In genomic region chr7:143248781-143249354, GRCh38 we compare ENCODE assay signal across 1 cellular context.
TF ChIP-seq lines count a peak whose summit lies in the region.

No MANE protein-coding gene starts in this region.

TF ChIP-seq in HepG2, 621 proteins besides CTCF, POLR2A, EP300 and RAD21 (continued from another document and continues in another):
- TF ChIP-seq USF2 (IDR thresholded peaks at IDR 0.05; ENCODE audit: low read depth, low read length) (no peak), USF2 (CRISPR knock-in tag; IDR thresholded peaks at IDR 0.05; ENCODE audit: borderline replicate concordance) (0 out of 2 replicates have a peak, but pooled peaks have one; percentile 20), ZNF362 (CRISPR knock-in tag; IDR thresholded peaks at IDR 0.05; ENCODE audit: borderline replicate concordance) (no peak), ZUFSP (CRISPR knock-in tag; IDR thresholded peaks at IDR 0.05; ENCODE audit: borderline replicate concordance) (no peak), SYNCRIP (IDR thresholded peaks at IDR 0.05; ENCODE audit: insufficient read depth, low read depth, low read length) (no peak), TBX3 (IDR thresholded peaks at IDR 0.05; ENCODE audit: borderline replicate concordance) (no peak), PRMT3 (CRISPR knock-in tag; IDR thresholded peaks at IDR 0.05; ENCODE audit: borderline replicate concordance, low read depth) (no peak), MED13 (CRISPR knock-in tag; IDR thresholded peaks at IDR 0.05) (no peak), ZNF619 (CRISPR knock-in tag; IDR thresholded peaks at IDR 0.05) (no peak), ZBTB42 (CRISPR knock-in tag; IDR thresholded peaks at IDR 0.05) (no peak), ZNF232 (CRISPR knock-in tag; IDR thresholded peaks at IDR 0.05; ENCODE audit: borderline replicate concordance) (no peak), TCF7 (IDR thresholded peaks at IDR 0.05; ENCODE audit: low read depth) (no peak), HMGA1 (CRISPR knock-in tag; conservative IDR thresholded peaks at IDR 0.05) (no peak), TFE3 (CRISPR knock-in tag; IDR thresholded peaks at IDR 0.05) (no peak), REXO4 (CRISPR knock-in tag; IDR thresholded peaks at IDR 0.05; ENCODE audit: borderline replicate concordance) (no peak), MAFG (CRISPR knock-in tag; IDR thresholded peaks at IDR 0.05) (no peak), SNAI1 (CRISPR knock-in tag; IDR thresholded peaks at IDR 0.05; ENCODE audit: borderline replicate concordance) (no peak), ZNF512 (CRISPR knock-in tag; IDR thresholded peaks at IDR 0.05) (no peak), ERF (CRISPR knock-in tag; IDR thresholded peaks at IDR 0.05) (no peak), ZNF766 (CRISPR knock-in tag; IDR thresholded peaks at IDR 0.05; ENCODE audit: borderline replicate concordance) (no peak), ZNF224 (CRISPR knock-in tag; IDR thresholded peaks at IDR 0.05) (no peak), THAP7 (CRISPR knock-in tag; IDR thresholded peaks at IDR 0.05) (no peak), ZNF484 (CRISPR knock-in tag; IDR thresholded peaks at IDR 0.05; ENCODE audit: borderline replicate concordance, low read depth) (no peak), IRF1 (CRISPR knock-in tag; IDR thresholded peaks at IDR 0.05; ENCODE audit: low read depth) (no peak), ZNF740 (CRISPR knock-in tag; IDR thresholded peaks at IDR 0.05) (no peak), TBL1XR1 (IDR thresholded peaks at IDR 0.05; ENCODE audit: borderline replicate concordance, low read length, partially characterized antibody) (no peak), HDAC6 (IDR thresholded peaks at IDR 0.05; ENCODE audit: low read depth, low read length) (no peak), JDP2 (CRISPR knock-in tag; IDR thresholded peaks at IDR 0.05; ENCODE audit: borderline replicate concordance) (no peak), TSC22D2 (CRISPR knock-in tag; IDR thresholded peaks at IDR 0.05; ENCODE audit: borderline replicate concordance) (no peak), BORCS8-MEF2B (CRISPR knock-in tag; IDR thresholded peaks at IDR 0.05) (no peak), HMG20B (CRISPR knock-in tag; conservative IDR thresholded peaks at IDR 0.05) (no peak), POGZ (CRISPR knock-in tag; IDR thresholded peaks at IDR 0.05) (peak; percentile 79), MXI1 (IDR thresholded peaks at IDR 0.05; ENCODE audit: borderline replicate concordance, low read depth, low read length) (no peak; the same call in 2 of the 3 replicates), ZNF30 (CRISPR knock-in tag; IDR thresholded peaks at IDR 0.05) (no peak), MZF1 (CRISPR knock-in tag; IDR thresholded peaks at IDR 0.05; ENCODE audit: borderline replicate concordance) (no peak), RBFOX2 (IDR thresholded peaks at IDR 0.05; ENCODE audit: low read depth, low read length) (no peak), ZFY (CRISPR knock-in tag; IDR thresholded peaks at IDR 0.05) (no peak), ZNF746 (CRISPR knock-in tag; IDR thresholded peaks at IDR 0.05) (no peak), ZNF3 (CRISPR knock-in tag; IDR thresholded peaks at IDR 0.05) (no peak), HMG20A (CRISPR knock-in tag; IDR thresholded peaks at IDR 0.05; ENCODE audit: borderline replicate concordance) (peak; percentile 68), FOXM1 (CRISPR knock-in tag; IDR thresholded peaks at IDR 0.05) (no peak), HNRNPLL (IDR thresholded peaks at IDR 0.05; ENCODE audit: low read depth, low read length, poor library complexity, severe bottlenecking) (no peak), KIAA2018 (CRISPR knock-in tag; IDR thresholded peaks at IDR 0.05; ENCODE audit: borderline replicate concordance) (no peak), ZNF605 (CRISPR knock-in tag; IDR thresholded peaks at IDR 0.05) (peak; percentile 38; the same call in 1 of the 2 replicates), KMT2B (CRISPR knock-in tag; IDR thresholded peaks at IDR 0.05) (no peak), MEF2D (CRISPR knock-in tag; IDR thresholded peaks at IDR 0.05) (no peak), ZNF788 (CRISPR knock-in tag; IDR thresholded peaks at IDR 0.05; ENCODE audit: borderline replicate concordance) (no peak)
